ENCODE assay signal across 11 cellular contexts in genomic region chr15:85749261-85750151, GRCh38. TPM values are rescaled to one million over a fixed set of nuclear protein-coding genes. Genes with fewer than 3 reads are reported as not detected.
DNase-seq lines count a peak whose midpoint lies in the region; ATAC-seq and TF ChIP-seq lines count a peak whose summit lies in the region.
"Had no signal": no experiment of that assay in that cellular context is flagged by ENCODE, and none has a peak within 500 bp of the region (broad histone marks: within the 10 kb centered on the region; RNA-seq: fewer than 3 reads in every experiment).

No MANE protein-coding gene starts in this region.

- peaks cover 0 to 56% (median 40%) of the 10 kb centered on the region in 3 donors for H3K4me1 ChIP-seq in gastroesophageal sphincter
- H3K4me1 ChIP-seq in neural progenitor cell = peaks cover 46% of the 10 kb centered on the region
- H3K4me1 ChIP-seq in SJCRH30 = no peaks in the 10 kb centered on the region

- H3K27ac Mint-ChIP-seq in stimulated activated naive CD8-positive, alpha-beta T cell treated with anti-CD3 and anti-CD28 coated beads, Interleukin-15, Interleukin-2, amounts not matched to agents 100 ng/mL and 50 ng/mL, for 24 hours = peak overlapping the region; percentile 61
- H3K27ac Mint-ChIP-seq in stimulated activated naive CD8-positive, alpha-beta T cell treated with anti-CD3 and anti-CD28 coated beads, Interleukin-15, amount 100 ng/mL, for 72 hours = peak overlapping the region in 1 of 2 donors; percentile 86
- H3K27ac Mint-ChIP-seq in neural progenitor cell = peak overlapping the region; percentile 72

- no peak for TF ChIP-seq EP300 in gastroesophageal sphincter (IDR thresholded peaks at IDR 0.05)

- H3K9ac ChIP-seq in neural progenitor cell = no peak overlapping the region
- H3K9ac ChIP-seq: BLaER1 treated with 17β-estradiol and CSF1 and Interleukin-3, amounts not matched to agents 10 nM and 100 nM; SK-N-SH had no signal

- peak overlapping the region; percentile 61 to 88 (median 80) for H3K27ac ChIP-seq in gastroesophageal sphincter
- H3K27ac ChIP-seq in neural progenitor cell = peak overlapping the region; percentile 24
- no peak overlapping the region for H3K27ac ChIP-seq in SJCRH30
- H3K27ac ChIP-seq: BLaER1 treated with 17β-estradiol and CSF1 and Interleukin-3, amounts not matched to agents 10 nM and 100 nM had no signal

- peak overlapping the region; percentile 14 for H3K4me2 ChIP-seq in neural progenitor cell
- H3K4me2 ChIP-seq: BLaER1 treated with 17β-estradiol and CSF1 and Interleukin-3, amounts not matched to agents 10 nM and 100 nM; SK-N-SH had no signal

- H3K9me3 Mint-ChIP-seq in stimulated activated naive CD8-positive, alpha-beta T cell treated with anti-CD3 and anti-CD28 coated beads, Interleukin-15, Interleukin-2, amounts not matched to agents 100 ng/mL and 50 ng/mL, for 24 hours = no peaks in the 10 kb centered on the region
- H3K9me3 Mint-ChIP-seq in stimulated activated naive CD8-positive, alpha-beta T cell treated with anti-CD3 and anti-CD28 coated beads, Interleukin-15, amount 100 ng/mL, for 72 hours = no peaks in the 10 kb centered on the region
- H3K9me3 Mint-ChIP-seq in neural progenitor cell = no peaks in the 10 kb centered on the region

- no peaks in the 10 kb centered on the region for H3K27me3 Mint-ChIP-seq in stimulated activated naive CD8-positive, alpha-beta T cell treated with anti-CD3 and anti-CD28 coated beads, Interleukin-15, Interleukin-2, amounts not matched to agents 100 ng/mL and 50 ng/mL, for 24 hours
- no peaks in the 10 kb centered on the region for H3K27me3 Mint-ChIP-seq in stimulated activated naive CD8-positive, alpha-beta T cell treated with anti-CD3 and anti-CD28 coated beads, Interleukin-15, amount 100 ng/mL, for 72 hours
- H3K27me3 Mint-ChIP-seq in neural progenitor cell (ENCODE audit: insufficient read depth, low read depth) = peaks cover 10% of the 10 kb centered on the region

- H3K36me3 Mint-ChIP-seq in stimulated activated naive CD8-positive, alpha-beta T cell treated with anti-CD3 and anti-CD28 coated beads, Interleukin-15, Interleukin-2, amounts not matched to agents 100 ng/mL and 50 ng/mL, for 24 hours (ENCODE audit: low read depth) = peaks cover 31% of the 10 kb centered on the region
- H3K36me3 Mint-ChIP-seq in neural progenitor cell = peaks cover 40% of the 10 kb centered on the region

- H3K4me3 Mint-ChIP-seq in stimulated activated naive CD8-positive, alpha-beta T cell treated with anti-CD3 and anti-CD28 coated beads, Interleukin-15, Interleukin-2, amounts not matched to agents 100 ng/mL and 50 ng/mL, for 24 hours = no peak overlapping the region
- no peak overlapping the region for H3K4me3 Mint-ChIP-seq in stimulated activated naive CD8-positive, alpha-beta T cell treated with anti-CD3 and anti-CD28 coated beads, Interleukin-15, amount 100 ng/mL, for 72 hours
- H3K4me3 Mint-ChIP-seq in neural progenitor cell = peak overlapping the region; percentile 79

- H4K20me1 ChIP-seq in neural progenitor cell (ENCODE audit: low read depth) = no peaks in the 10 kb centered on the region

- ATAC-seq in stimulated activated naive CD8-positive, alpha-beta T cell treated with anti-CD3 and anti-CD28 coated beads, Interleukin-15, amount 100 ng/mL, for 72 hours = no peak
- peak; percentile 46 for ATAC-seq in gastroesophageal sphincter
- no peak for ATAC-seq in HG02588 (IDR thresholded peaks at IDR 0.05; ENCODE audit: unreplicated experiment)
- ATAC-seq in HG02642 (IDR thresholded peaks at IDR 0.05; ENCODE audit: poor library complexity, unreplicated experiment) = no peak

- H2AFZ ChIP-seq in neural progenitor cell (replicated peaks) = no peak overlapping the region

- no peaks in the 10 kb centered on the region for H3K79me2 ChIP-seq in neural progenitor cell (ENCODE audit: low read depth)

- H3K27me3 ChIP-seq in gastroesophageal sphincter (no peaks in the 10 kb centered on the region), neural progenitor cell (no peaks in the 10 kb centered on the region), SJCRH30 (no peaks in the 10 kb centered on the region)
- H3K27me3 ChIP-seq: BLaER1 treated with 17β-estradiol and CSF1 and Interleukin-3, amounts not matched to agents 10 nM and 100 nM had no signal

- no peak for TF ChIP-seq POLR2A in gastroesophageal sphincter (IDR thresholded peaks at IDR 0.05)

- H3K9me3 ChIP-seq in gastroesophageal sphincter = no peaks in the 10 kb centered on the region
- H3K9me3 ChIP-seq in neural progenitor cell (ENCODE audit: low read depth) = no peaks in the 10 kb centered on the region
- H3K9me3 ChIP-seq in SJCRH30 (replicated peaks) = no peaks in the 10 kb centered on the region
- H3K9me3 ChIP-seq: BLaER1 treated with 17β-estradiol and CSF1 and Interleukin-3, amounts not matched to agents 10 nM and 100 nM; SK-N-SH had no signal

- peaks cover 18% of the 10 kb centered on the region for H3K4me1 Mint-ChIP-seq in stimulated activated naive CD8-positive, alpha-beta T cell treated with anti-CD3 and anti-CD28 coated beads, Interleukin-15, Interleukin-2, amounts not matched to agents 100 ng/mL and 50 ng/mL, for 24 hours (ENCODE audit: low read depth)
- peaks cover 40% of the 10 kb centered on the region for H3K4me1 Mint-ChIP-seq in stimulated activated naive CD8-positive, alpha-beta T cell treated with anti-CD3 and anti-CD28 coated beads, Interleukin-15, amount 100 ng/mL, for 72 hours
- peaks cover 89% of the 10 kb centered on the region for H3K4me1 Mint-ChIP-seq in neural progenitor cell

- TF ChIP-seq CTCF in gastroesophageal sphincter (IDR thresholded peaks at IDR 0.05) = no peak
- TF ChIP-seq CTCF in neural progenitor cell (IDR thresholded peaks at IDR 0.05) = no peak

- WGBS in gastroesophageal sphincter (ENCODE audit: low coverage in 1 of 2), 2 donors = 18 to 25% methylated on average over 7 of the region's 21 CpGs

- H3F3A ChIP-seq in neural progenitor cell (ENCODE audit: low read depth) = peaks cover 48% of the 10 kb centered on the region

- peak overlapping the region; percentile 2 to 35 for H3K4me3 ChIP-seq in gastroesophageal sphincter
- no peak overlapping the region for H3K4me3 ChIP-seq in neural progenitor cell
- H3K4me3 ChIP-seq in SJCRH30 = no peak overlapping the region
- H3K4me3 ChIP-seq: BLaER1 treated with 17β-estradiol and CSF1 and Interleukin-3, amounts not matched to agents 10 nM and 100 nM had no signal

- peaks cover 0 to 44% of the 10 kb centered on the region in 2 donors for H3K36me3 ChIP-seq in gastroesophageal sphincter
- H3K36me3 ChIP-seq in neural progenitor cell = no peaks in the 10 kb centered on the region
- H3K36me3 ChIP-seq in SJCRH30 = peaks cover 20% of the 10 kb centered on the region

- DNase-seq in stimulated activated naive CD8-positive, alpha-beta T cell treated with anti-CD3 and anti-CD28 coated beads, Interleukin-15, amount 100 ng/mL, for 72 hours = no peak
- DNase-seq in neural progenitor cell (ENCODE audit: low spot score) (no peak), SJCRH30 (no peak)
- DNase-seq in effector CD4-positive, alpha-beta T cell = no peak
- DNase-seq: activated naive CD4-positive, alpha-beta T cell treated with Interleukin-2 at 50 U/mL for 16 hours had no signal

RNA-seq across cellular contexts. Expression of gene KLHL25, which starts 45.2 kb away (rescaled TPM):
- 10 to 100 TPM in 3 of 4 donors, 1 to 10 TPM in 1; 8.8 to 21.3 (median 11.8) TPM for total RNA-seq in gastroesophageal sphincter
- 12.1 and 25.3 TPM in 2 replicates for total RNA-seq in neural progenitor cell (ENCODE audit: low replicate concordance)
- 8.2 and 9.5 TPM in 2 replicates for total RNA-seq in SJCRH30 (2014; rRNA removed; shearing (Covaris generic))

Comparison
In these comparisons a context has a peak if more than half of its experiments do, and no peak if none do; other contexts are left out.
1. H3K4me3 ChIP-seq: peak in gastroesophageal sphincter (2 of 2); none in neural progenitor cell (single experiment) and SJCRH30 (single experiment).